ENCODE assay signal across 14 cellular contexts in genomic region chr7:91039033-91039432, GRCh38.
DNase-seq lines count a peak whose midpoint lies in the region; ATAC-seq and TF ChIP-seq lines count a peak whose summit lies in the region.
"Had no signal": no experiment of that assay in that cellular context is flagged by ENCODE, and none has a peak within 500 bp of the region (broad histone marks: within the 10 kb centered on the region; RNA-seq: fewer than 3 reads in every experiment).

No MANE protein-coding gene starts in this region.

- H3K27me3 Mint-ChIP-seq in activated T-cell treated with anti-CD3 and anti-CD28 coated beads, Interleukin-2, amount 50 U/mL, for 24 hours: no peaks in the 10 kb centered on the region
- no peaks in the 10 kb centered on the region for H3K27me3 Mint-ChIP-seq in osteocyte (ENCODE audit: unreplicated experiment)

- no peaks in the 10 kb centered on the region for H3K36me3 Mint-ChIP-seq in stimulated activated effector memory CD8-positive, alpha-beta T cell treated with anti-CD3 and anti-CD28 coated beads, Interleukin-12 subunit alpha, Interleukin-12 subunit beta, amount 100 ng/mL, for 72 hours
- H3K36me3 Mint-ChIP-seq in activated T-cell treated with anti-CD3 and anti-CD28 coated beads, Interleukin-2, amount 50 U/mL, for 24 hours (ENCODE audit: low read depth): no peaks in the 10 kb centered on the region
- H3K36me3 Mint-ChIP-seq in osteocyte (ENCODE audit: unreplicated experiment): peaks cover 20% of the 10 kb centered on the region

- ATAC-seq in GM19023 (IDR thresholded peaks at IDR 0.05; ENCODE audit: unreplicated experiment): peak; percentile 91
- peak; percentile 83 for ATAC-seq in GM21526 (IDR thresholded peaks at IDR 0.05; ENCODE audit: low FRiP score, unreplicated experiment)
- ATAC-seq in HG03045 (IDR thresholded peaks at IDR 0.05; ENCODE audit: unreplicated experiment): peak; percentile 75
- peak; percentile 29 for ATAC-seq in stimulated activated effector memory CD8-positive, alpha-beta T cell treated with anti-CD3 and anti-CD28 coated beads, Interleukin-12 subunit alpha, Interleukin-12 subunit beta, amount 100 ng/mL, for 72 hours
- ATAC-seq: upper lobe of right lung had no signal

- no peak overlapping the region for H3K4me3 Mint-ChIP-seq in stimulated activated effector memory CD8-positive, alpha-beta T cell treated with anti-CD3 and anti-CD28 coated beads, Interleukin-12 subunit alpha, Interleukin-12 subunit beta, amount 100 ng/mL, for 72 hours
- no peak overlapping the region for H3K4me3 Mint-ChIP-seq in activated T-cell treated with anti-CD3 and anti-CD28 coated beads, Interleukin-2, amount 50 U/mL, for 24 hours
- H3K4me3 Mint-ChIP-seq in osteocyte (ENCODE audit: unreplicated experiment): no peak overlapping the region

- no peak for DNase-seq in stimulated activated effector memory CD8-positive, alpha-beta T cell treated with anti-CD3 and anti-CD28 coated beads, Interleukin-12 subunit alpha, Interleukin-12 subunit beta, amount 100 ng/mL, for 72 hours (ENCODE audit: low spot score in 2 of 2)
- DNase-seq in activated T-cell treated with anti-CD3 and anti-CD28 coated beads, Interleukin-2, amount 50 U/mL, for 24 hours: no peak
- no peak for DNase-seq in NCI-H1048 (lab: John Stamatoyannopoulos, UW)
- no peak for DNase-seq in osteocyte (ENCODE audit: extremely low spot score, unreplicated experiment)
- DNase-seq: caudate nucleus; foreskin melanocyte; mammary epithelial cell; NCI-H2029; NCI-H748 treated with DMSO at 0.1 percent for 48 hours; stimulated activated naive CD4-positive, alpha-beta T cell; upper lobe of right lung had no signal

- no peak overlapping the region for H3K27ac Mint-ChIP-seq in stimulated activated effector memory CD8-positive, alpha-beta T cell treated with anti-CD3 and anti-CD28 coated beads, Interleukin-12 subunit alpha, Interleukin-12 subunit beta, amount 100 ng/mL, for 72 hours
- no peak overlapping the region for H3K27ac Mint-ChIP-seq in activated T-cell treated with anti-CD3 and anti-CD28 coated beads, Interleukin-2, amount 50 U/mL, for 24 hours
- H3K27ac Mint-ChIP-seq in osteocyte (ENCODE audit: unreplicated experiment): no peak overlapping the region

- peaks cover 3% of the 10 kb centered on the region for H3K9me3 Mint-ChIP-seq in stimulated activated effector memory CD8-positive, alpha-beta T cell treated with anti-CD3 and anti-CD28 coated beads, Interleukin-12 subunit alpha, Interleukin-12 subunit beta, amount 100 ng/mL, for 72 hours
- no peaks in the 10 kb centered on the region for H3K9me3 Mint-ChIP-seq in activated T-cell treated with anti-CD3 and anti-CD28 coated beads, Interleukin-2, amount 50 U/mL, for 24 hours
- H3K9me3 Mint-ChIP-seq in osteocyte (ENCODE audit: unreplicated experiment): no peaks in the 10 kb centered on the region

- H3K4me1 Mint-ChIP-seq in stimulated activated effector memory CD8-positive, alpha-beta T cell treated with anti-CD3 and anti-CD28 coated beads, Interleukin-12 subunit alpha, Interleukin-12 subunit beta, amount 100 ng/mL, for 72 hours: no peaks in the 10 kb centered on the region
- H3K4me1 Mint-ChIP-seq in activated T-cell treated with anti-CD3 and anti-CD28 coated beads, Interleukin-2, amount 50 U/mL, for 24 hours (ENCODE audit: low read depth): no peaks in the 10 kb centered on the region
- peaks cover 34% of the 10 kb centered on the region for H3K4me1 Mint-ChIP-seq in osteocyte (ENCODE audit: unreplicated experiment)

- no peak for TF ChIP-seq CTCF in osteocyte (IDR thresholded peaks at IDR 0.05)

Comparison
In these comparisons a context has a peak if more than half of its experiments do, and no peak if none do; other contexts are left out.
1. ATAC-seq: peak in every context shown above with its lines; median percentile 91 in GM19023; 83 in GM21526; 75 in HG03045; 29 in stimulated activated effector memory CD8-positive, alpha-beta T cell treated with anti-CD3 and anti-CD28 coated beads, Interleukin-12 subunit alpha, Interleukin-12 subunit beta, amount 100 ng/mL, for 72 hours.